Comparison of ENCODE assay signal across 8 cellular contexts in genomic region chr5:6712136-6712581, GRCh38. TPM values are rescaled to one million over a fixed set of nuclear protein-coding genes. Genes with fewer than 3 reads are reported as not detected.
A peak's percentile ranks its signal among the peaks of the same experiment; 100 is the strongest.
DNase-seq lines count a peak whose midpoint lies in the region; ATAC-seq and TF ChIP-seq lines count a peak whose summit lies in the region.

No MANE protein-coding gene starts in this region.

- DNase-seq in CD4-positive, alpha-beta T cell, result peak in 9 of 10 experiments; percentile 13 to 53 (median 28)
- DNase-seq in GM20000 (ENCODE audit: low spot score), result peak; percentile 58
- peak; percentile 40 for DNase-seq in KG1 (lab: John Stamatoyannopoulos, UW)
- peak in 19 of 34 experiments; percentile 19 to 46 (median 29) for DNase-seq in T-cell
- peak in 40 of 58 donors; percentile 29 to 75 (median 58) for DNase-seq in anterior cingulate cortex (lab: John Stamatoyannopoulos, UW)
- DNase-seq in hepatic stellate cell (ENCODE audit: low spot score), result peak; percentile 53
- peak; percentile 80 for DNase-seq in sigmoid colon

- peak; percentile 1 for ATAC-seq in CD4-positive, alpha-beta T cell (ENCODE audit: poor library complexity)
- ATAC-seq in T-cell (replicated peaks in 1 of 4), result peak in 3 of 4 experiments; percentile 4 to 8 (median 8)
- no peak for ATAC-seq in GM21381 (IDR thresholded peaks at IDR 0.05; ENCODE audit: unreplicated experiment)

- no peaks in the 10 kb centered on the region for H3K27me3 Mint-ChIP-seq in CD4-positive, alpha-beta T cell
- no peaks in the 10 kb centered on the region for H3K27me3 Mint-ChIP-seq in T-cell

- no peak for TF ChIP-seq CTCF in CD4-positive, alpha-beta T cell (IDR thresholded peaks at IDR 0.05)
- TF ChIP-seq CTCF in GM20000 (IDR thresholded peaks at IDR 0.05; ENCODE audit: extremely low read depth, missing control alignments) (no peak), sigmoid colon (IDR thresholded peaks at IDR 0.05) (no peak)

- H3K27me3 ChIP-seq in CD4-positive, alpha-beta T cell (ENCODE audit: control insufficient read depth, insufficient read depth, low read length), result no peaks in the 10 kb centered on the region
- no peaks in the 10 kb centered on the region for H3K27me3 ChIP-seq in sigmoid colon

- WGBS in sigmoid colon, 2 donors, result 0% methylated on average over 37 of the region's 37 CpGs

- H3K36me3 ChIP-seq in sigmoid colon, result no peaks in the 10 kb centered on the region

- H3K4me1 Mint-ChIP-seq in CD4-positive, alpha-beta T cell (ENCODE audit: low read depth), result peaks cover 34% of the 10 kb centered on the region
- H3K4me1 Mint-ChIP-seq in T-cell, result peaks cover 22 to 30% (median 26%) of the 10 kb centered on the region in 3 donors

- no peaks in the 10 kb centered on the region for H3K9me3 Mint-ChIP-seq in CD4-positive, alpha-beta T cell
- no peaks in the 10 kb centered on the region for H3K9me3 Mint-ChIP-seq in T-cell

- peaks cover 20% of the 10 kb centered on the region for H3K36me3 Mint-ChIP-seq in CD4-positive, alpha-beta T cell (ENCODE audit: low read depth)
- H3K36me3 Mint-ChIP-seq in T-cell, result no peaks in the 10 kb centered on the region

- H3K27ac ChIP-seq in CD4-positive, alpha-beta T cell (ENCODE audit: low read depth, low read length), result peak overlapping the region; percentile 84
- peak overlapping the region; percentile 92 to 98 (median 97) for H3K27ac ChIP-seq in sigmoid colon

- no peak for TF ChIP-seq POLR2A in sigmoid colon (IDR thresholded peaks at IDR 0.05)

- CTCF ChIA-PET in CD4-positive, alpha-beta T cell (lab: Charles Lee), result interaction anchor here (0.7 to 1.7 kb wide), 3 partner anchors 33 to 85 kb away, joined by 3 to 5 read pairs (median 5); partner anchors contain the start of genes NSUN2 and SRD5A1
- CTCF ChIA-PET in T-cell (lab: Charles Lee), result no interaction called here

- H3K4me3 ChIP-seq in sigmoid colon, result peak overlapping the region; percentile 69 to 78 (median 74)

- no peak for TF ChIP-seq EP300 in sigmoid colon (IDR thresholded peaks at IDR 0.05)

- intact Hi-C loops in CD4-positive, alpha-beta T cell (cut with DNase I, micrococcal nuclease), result loop anchor here in 1 of 2 experiments (5.0 to 10.0 kb wide), 2 partner anchors 1160 to 1217 kb away; no protein-coding TSS in a partner anchor
- intact Hi-C loops in sigmoid colon (cut with DNase I), result loop anchor here (1.0 to 10.0 kb wide), 4 partner anchors 35 to 1289 kb away; partner anchors contain the start of genes ICE1, NSUN2 and SRD5A1

- peak overlapping the region; percentile 95 for H3K4me3 Mint-ChIP-seq in CD4-positive, alpha-beta T cell
- H3K4me3 Mint-ChIP-seq in T-cell, result peak overlapping the region; percentile 84 to 86 (median 86)

- peaks cover 0 to 38% (median 30%) of the 10 kb centered on the region in 4 donors for H3K4me1 ChIP-seq in sigmoid colon

- POLR2A ChIA-PET in CD4-positive, alpha-beta T cell (lab: Charles Lee), result interaction anchor here (1.0 to 2.8 kb wide), 2 partner anchors 17 to 79 kb away, joined by 3 to 32 read pairs; partner anchors contain the start of genes NSUN2 and SRD5A1
- POLR2A ChIA-PET in T-cell (lab: Charles Lee), result interaction anchor here in 1 of 2 donors (0.7 kb wide), 1 partner anchor 14 kb away, joined by 3 read pairs; no protein-coding TSS in a partner anchor

- peak overlapping the region; percentile 78 for H3K27ac Mint-ChIP-seq in CD4-positive, alpha-beta T cell
- peak overlapping the region; percentile 79 to 86 for H3K27ac Mint-ChIP-seq in T-cell

- no peaks in the 10 kb centered on the region for H3K9me3 ChIP-seq in CD4-positive, alpha-beta T cell (ENCODE audit: control insufficient read depth, low read length)
- no peaks in the 10 kb centered on the region for H3K9me3 ChIP-seq in sigmoid colon

RNA-seq across cellular contexts. Expression of gene TENT4A, which starts 1.1 kb away (rescaled TPM):
- 10 to 100 TPM; 49.2 to 51.9 TPM for total RNA-seq in CD4-positive, alpha-beta T cell
- total RNA-seq in T-cell (10 to 100 TPM; 42.7 to 62.9 (median 45.6) TPM), sigmoid colon (10 to 100 TPM; 14.6 to 27.4 (median 18.7) TPM)
- 10 to 100 TPM in 1 of 3 donors, 1 to 10 TPM in 2; 3.0 to 12.5 (median 3.2) TPM for polyA plus RNA-seq in sigmoid colon

Comparison
In these comparisons a context has a peak if more than half of its experiments do, and no peak if none do; other contexts are left out.
1. DNase-seq: peak in every context shown above with its lines; median percentile 80 in sigmoid colon; 58 in GM20000; 58 in anterior cingulate cortex; 53 in hepatic stellate cell; 40 in KG1; 29 in T-cell; 28 in CD4-positive, alpha-beta T cell.